In the genomic region with DNA sequence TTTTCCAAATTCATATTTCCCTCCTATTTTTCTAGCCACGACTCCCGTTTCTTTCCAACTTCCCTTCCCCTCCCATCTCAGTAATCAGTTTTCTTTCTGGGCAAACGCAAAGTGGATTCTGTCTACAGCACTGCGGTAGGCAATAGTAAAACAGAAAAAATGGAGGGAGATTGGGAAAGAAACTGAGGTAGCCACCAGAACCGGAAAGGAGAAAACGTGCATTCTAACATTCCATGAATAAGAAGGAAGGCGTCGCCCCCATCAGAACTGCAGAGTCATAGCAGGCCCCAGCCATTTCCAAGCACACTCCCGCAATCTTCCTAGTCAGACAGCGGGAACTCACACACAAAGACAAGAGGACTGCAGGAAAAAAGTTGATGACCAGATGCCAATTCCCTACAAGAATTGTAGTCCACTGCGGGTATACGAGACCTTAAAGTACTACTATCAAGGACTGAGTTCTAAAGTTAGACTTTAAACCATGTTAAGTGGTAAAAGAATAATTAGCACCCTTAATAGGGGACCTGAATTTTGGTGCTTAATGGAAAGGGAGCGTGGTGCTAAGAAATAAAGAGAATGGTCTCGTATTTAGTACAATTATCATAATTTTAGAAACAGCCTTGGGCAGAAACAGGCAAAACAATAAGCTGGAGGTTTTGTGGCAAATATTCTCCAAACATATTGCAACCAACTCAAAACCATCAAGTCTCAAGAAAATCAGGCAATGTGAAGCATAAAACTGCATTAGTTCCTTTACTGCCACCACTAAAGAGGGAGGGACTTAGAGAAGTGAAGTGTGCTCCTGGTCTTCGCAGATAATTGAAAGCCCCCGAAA, we compare ENCODE assay signal across 8 cellular contexts. TPM values are rescaled to one million over a fixed set of nuclear protein-coding genes. Genes with fewer than 3 reads are reported as not detected.
DNase-seq lines count a peak whose midpoint lies in the region; ATAC-seq and TF ChIP-seq lines count a peak whose summit lies in the region.

No MANE protein-coding gene starts in this region.

- ATAC-seq in SK-N-SH treated with all-trans-retinoic acid at 6 μM for 48 hours (peak; percentile 55), mucosa of descending colon (peak; percentile 17)

- H3K36me3 ChIP-seq in mucosa of descending colon (ENCODE audit: low read depth): no peaks in the 10 kb centered on the region

- TF ChIP-seq CTCF in epithelial cell of esophagus (IDR thresholded peaks at IDR 0.05; ENCODE audit: insufficient read depth, low read depth, low read length, missing control alignments) (no peak), mucosa of descending colon (IDR thresholded peaks at IDR 0.05) (no peak)

- H3K4me1 ChIP-seq in mucosa of descending colon (ENCODE audit: low read depth): peaks cover 14% of the 10 kb centered on the region

- intact Hi-C loops in mucosa of descending colon (cut with DNase I, micrococcal nuclease): loop anchor here (5.0 to 10.0 kb wide), 3 partner anchors 213 to 253 kb away; no protein-coding TSS in a partner anchor

- H3K4me3 ChIP-seq in epithelial cell of esophagus (ENCODE audit: low read length) (peak overlapping the region; percentile 71), mucosa of descending colon (no peak overlapping the region)

- DNase-seq in DMS79 treated with DMSO at 0.1 percent for 48 hours (lab: John Stamatoyannopoulos, UW) (peak; percentile 84), LHCN-M2 (ENCODE audit: low read depth) (peak; percentile 84), epithelial cell of esophagus (ENCODE audit: low read depth) (peak; percentile 82), mucosa of descending colon (peak in 1 of 3 donors; percentile 36), ureter (ENCODE audit: low spot score) (peak; percentile 54), NK-92 (lab: John Stamatoyannopoulos, UW; ENCODE audit: unreplicated experiment) (no peak)
- no peak for DNase-seq in stimulated activated CD8-positive, alpha-beta memory T cell treated with anti-CD3 and anti-CD28 coated beads, Interleukin-4, amount 100 ng/mL, for 48 hours

- no peaks in the 10 kb centered on the region for H3K9me3 ChIP-seq in mucosa of descending colon

TF ChIP-seq in SK-N-SH treated with all-trans-retinoic acid at 6 μM for 48 hours, 23 proteins besides CTCF, POLR2A, EP300 and RAD21:
- TF ChIP-seq, protein P1, sequence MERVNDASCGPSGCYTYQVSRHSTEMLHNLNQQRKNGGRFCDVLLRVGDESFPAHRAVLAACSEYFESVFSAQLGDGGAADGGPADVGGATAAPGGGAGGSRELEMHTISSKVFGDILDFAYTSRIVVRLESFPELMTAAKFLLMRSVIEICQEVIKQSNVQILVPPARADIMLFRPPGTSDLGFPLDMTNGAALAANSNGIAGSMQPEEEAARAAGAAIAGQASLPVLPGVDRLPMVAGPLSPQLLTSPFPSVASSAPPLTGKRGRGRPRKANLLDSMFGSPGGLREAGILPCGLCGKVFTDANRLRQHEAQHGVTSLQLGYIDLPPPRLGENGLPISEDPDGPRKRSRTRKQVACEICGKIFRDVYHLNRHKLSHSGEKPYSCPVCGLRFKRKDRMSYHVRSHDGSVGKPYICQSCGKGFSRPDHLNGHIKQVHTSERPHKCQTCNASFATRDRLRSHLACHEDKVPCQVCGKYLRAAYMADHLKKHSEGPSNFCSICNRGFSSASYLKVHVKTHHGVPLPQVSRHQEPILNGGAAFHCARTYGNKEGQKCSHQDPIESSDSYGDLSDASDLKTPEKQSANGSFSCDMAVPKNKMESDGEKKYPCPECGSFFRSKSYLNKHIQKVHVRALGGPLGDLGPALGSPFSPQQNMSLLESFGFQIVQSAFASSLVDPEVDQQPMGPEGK (CRISPR knock-in tag; IDR thresholded peaks at IDR 0.05; ENCODE audit: borderline replicate concordance): no peak
- peak; percentile 45; the same call in 1 of the 2 replicates for TF ChIP-seq BACH2 (CRISPR knock-in tag; IDR thresholded peaks at IDR 0.05; ENCODE audit: borderline replicate concordance)

RNA-seq across cellular contexts. Expression of a gene that starts 1.4 kb away (rescaled TPM):
- 163 and 227 TPM in 2 replicates for total RNA-seq in LHCN-M2 (2014; rRNA removed)
- 185 TPM for polyA plus RNA-seq in LHCN-M2 (2012)
- 10 to 100 TPM; 35.5 to 49.9 (median 37.8) TPM for total RNA-seq in mucosa of descending colon
- 169 TPM for total RNA-seq in ureter

Comparison
In these comparisons a context has a peak if more than half of its experiments do, and no peak if none do; other contexts are left out.
1. DNase-seq: peak in DMS79 treated with DMSO at 0.1 percent for 48 hours (single experiment), LHCN-M2 (single experiment), epithelial cell of esophagus (single experiment) and ureter (single experiment); none in stimulated activated CD8-positive, alpha-beta memory T cell treated with anti-CD3 and anti-CD28 coated beads, Interleukin-4, amount 100 ng/mL, for 48 hours (single experiment) and NK-92 (single experiment).